8 cellular contexts compared by ENCODE assay signal in the genomic region with DNA sequence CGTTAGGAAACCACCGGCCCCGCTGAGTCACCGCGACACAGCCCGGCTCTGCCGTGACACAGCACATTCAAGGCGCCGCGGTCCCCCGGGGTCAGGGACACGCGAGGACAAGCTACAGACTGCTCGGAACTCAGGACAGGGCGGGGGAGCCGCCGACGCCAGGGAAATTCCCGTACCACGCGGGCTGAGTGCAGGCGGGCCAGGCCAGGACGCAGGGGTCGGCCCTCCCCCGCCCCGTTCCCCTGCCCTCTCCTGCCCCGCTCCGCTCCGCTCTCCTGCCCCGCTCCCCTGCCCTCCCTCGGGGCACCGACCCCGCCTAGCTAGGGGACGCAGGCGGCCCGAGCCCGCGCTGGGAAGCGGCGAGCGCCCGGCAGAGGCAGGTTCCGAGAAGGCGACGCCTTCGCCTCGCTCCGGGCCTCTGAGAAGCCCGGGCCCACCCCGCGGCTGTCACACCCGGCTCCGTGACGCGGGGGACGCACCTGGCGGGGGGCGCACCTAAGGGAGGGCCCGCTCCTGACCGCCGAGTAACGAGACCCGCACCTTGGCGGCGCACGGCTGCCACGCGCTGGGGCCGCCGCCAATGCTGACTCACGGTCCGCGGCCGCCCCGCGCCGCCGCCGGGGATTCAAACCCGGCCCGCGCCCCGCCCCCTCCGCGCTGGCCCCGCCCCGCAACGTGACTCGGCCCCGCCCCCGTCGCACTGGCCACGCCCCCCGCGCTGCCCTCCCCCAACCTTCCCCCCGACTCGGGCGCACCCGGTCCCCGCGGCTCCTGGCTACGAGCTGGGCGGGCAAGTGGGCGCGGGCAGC. TPM values are rescaled to one million over a fixed set of nuclear protein-coding genes. Genes with fewer than 3 reads are reported as not detected.
A peak's percentile ranks its signal among the peaks of the same experiment; 100 is the strongest.
DNase-seq lines count a peak whose midpoint lies in the region; ATAC-seq and TF ChIP-seq lines count a peak whose summit lies in the region.

No MANE protein-coding gene starts in this region.

- TF ChIP-seq CTCF in BE2C (IDR thresholded peaks at IDR 0.05; ENCODE audit: low read depth, low read length): no peak

- H3K4me1 ChIP-seq in BE2C: peaks cover 5% of the 10 kb centered on the region; the same call in 1 of the 2 replicates

- peak; percentile 93 for ATAC-seq in left colon

- intact Hi-C loops in left colon (cut with DNase I, micrococcal nuclease): no loop called here

- TF ChIP-seq POLR2A in GM19193 (IDR thresholded peaks at IDR 0.05; ENCODE audit: extremely low read depth, insufficient read depth, insufficient read length): peak; percentile 57

- H3K4me3 ChIP-seq in BE2C (ENCODE audit: low read depth, low read length): peak overlapping the region; percentile 88

- peak; percentile 86 for DNase-seq in BE2C
- peak; percentile 27 for DNase-seq in NCI-H1092 (lab: John Stamatoyannopoulos, UW)
- DNase-seq in activated CD4-positive, CD25-positive, alpha-beta regulatory T cell treated with anti-CD3 and anti-CD28 coated beads, Interleukin-2, amount 50 U/mL, for 72 hours: peak; percentile 79
- peak; percentile 65 for DNase-seq in cerebellum (ENCODE audit: low spot score)
- DNase-seq in left colon: peak; percentile 71
- DNase-seq in stimulated activated CD4-positive, alpha-beta T cell treated with anti-CD3 and anti-CD28 coated beads, Interleukin-1b, Interleukin-23, amount 100 ng/mL, for 4 hours (ENCODE audit: low read depth in 2 of 2): peak; percentile 61 to 82
- no peak for DNase-seq in cerebellar cortex (ENCODE audit: low spot score)

- H3K9me3 ChIP-seq in BE2C: no peaks in the 10 kb centered on the region

- peaks cover 2% of the 10 kb centered on the region; the same call in 1 of the 2 replicates for H3K36me3 ChIP-seq in BE2C

- no peaks in the 10 kb centered on the region for H3K27me3 ChIP-seq in BE2C

RNA-seq across cellular contexts. Expression of gene GNPTG, which starts 27.5 kb away (rescaled TPM):
- 61.1 TPM for polyA plus RNA-seq in BE2C (2012; ENCODE audit: insufficient read depth, insufficient read length, low read depth)
- total RNA-seq in cerebellum: 18.4 TPM
- 10 to 100 TPM; 57.6 to 61.8 TPM for total RNA-seq in left colon

RNA-seq across cellular contexts. Expression of gene TSR3, which starts 27.6 kb away (rescaled TPM):
- 122 TPM for polyA plus RNA-seq in BE2C (2012; ENCODE audit: insufficient read depth, insufficient read length, low read depth)
- 18.1 TPM for total RNA-seq in cerebellum
- 10 to 100 TPM; 50.7 to 54.4 TPM for total RNA-seq in left colon

RNA-seq across cellular contexts. Expression of gene UNKL, which starts 35.2 kb away (rescaled TPM):
- polyA plus RNA-seq in BE2C (2012; ENCODE audit: insufficient read depth, insufficient read length, low read depth): 38.3 TPM
- 24.2 TPM for total RNA-seq in cerebellum
- total RNA-seq in left colon: 10 to 100 TPM; 14.7 to 15.0 TPM

RNA-seq across cellular contexts. Expression of gene UQCC4, which starts 41.3 kb away (rescaled TPM):
- polyA plus RNA-seq in BE2C (2012; ENCODE audit: insufficient read depth, insufficient read length, low read depth): 243 TPM
- total RNA-seq in cerebellum: 7.0 TPM
- total RNA-seq in left colon: 10 to 100 TPM; 11.6 to 17.2 TPM

RNA-seq across cellular contexts. Expression of gene BAIAP3, which starts 45.8 kb away (rescaled TPM):
- 0.96 TPM for polyA plus RNA-seq in BE2C (2012; ENCODE audit: insufficient read depth, insufficient read length, low read depth)
- total RNA-seq in cerebellum (8.8 TPM), left colon (10 to 100 TPM in 1 of 2 donors, 1 to 10 TPM in 1; 7.5 to 12.3 TPM)
